In genomic region chr3:138336454-138336853, GRCh38 we compare ENCODE assay signal across 25 cellular contexts. TPM values are rescaled to one million over a fixed set of nuclear protein-coding genes. Genes with fewer than 3 reads are reported as not detected.
DNase-seq lines count a peak whose midpoint lies in the region; ATAC-seq and TF ChIP-seq lines count a peak whose summit lies in the region.
"Had no signal": no experiment of that assay in that cellular context is flagged by ENCODE, and none has a peak within 500 bp of the region (broad histone marks: within the 10 kb centered on the region; RNA-seq: fewer than 3 reads in every experiment).

No MANE protein-coding gene starts in this region.

- no peak overlapping the region for H4K8ac ChIP-seq in H9 (replicated peaks; ENCODE audit: insufficient read length, low read depth, low read length)

- intact Hi-C loops in esophagus squamous epithelium (cut with DNase I): no loop called here

- no peak for TF ChIP-seq CTCF in GM23338 (conservative IDR thresholded peaks at IDR 0.05; ENCODE audit: low read depth in 2 of 2)
- TF ChIP-seq CTCF in H9 (conservative IDR thresholded peaks at IDR 0.05): no peak
- no peak for TF ChIP-seq CTCF in WTC11 (IDR thresholded peaks at IDR 0.05)
- TF ChIP-seq CTCF in endodermal cell (conservative IDR thresholded peaks at IDR 0.05): no peak
- TF ChIP-seq CTCF in esophagus squamous epithelium (IDR thresholded peaks at IDR 0.05): no peak

- no peak overlapping the region for H3K4me3 Mint-ChIP-seq in GM23338
- H3K4me3 Mint-ChIP-seq in H9: no peak overlapping the region
- peak overlapping the region; percentile 7; the same call in 1 of the 2 replicates for H3K4me3 Mint-ChIP-seq in WTC11
- H3K4me3 Mint-ChIP-seq in endodermal cell: no peak overlapping the region
- no peak overlapping the region for H3K4me3 Mint-ChIP-seq in immature natural killer cell
- H3K4me3 Mint-ChIP-seq: CD14-positive monocyte; CD4-positive, alpha-beta T cell had no signal

- no peaks in the 10 kb centered on the region for H3F3A ChIP-seq in GM23338 (replicated peaks; ENCODE audit: low read depth)

- peaks cover 23% of the 10 kb centered on the region for H3K4me1 ChIP-seq in GM23338 (ENCODE audit: insufficient read depth)
- peaks cover 13% of the 10 kb centered on the region; the same call in 1 of the 2 replicates for H3K4me1 ChIP-seq in H9 (ENCODE audit: insufficient read depth, low read length)
- H3K4me1 ChIP-seq in endodermal cell (ENCODE audit: control insufficient read depth, insufficient read depth, low read length): peaks cover 9% of the 10 kb centered on the region
- no peaks in the 10 kb centered on the region for H3K4me1 ChIP-seq in esophagus squamous epithelium
- H3K4me1 ChIP-seq: A549; BE2C; BLaER1 treated with 17β-estradiol and CSF1 and Interleukin-3, amounts not matched to agents 10 nM and 100 nM had no signal

- POLR2A ChIA-PET in WTC11 (lab: Charles Lee): interaction anchor here (0.7 to 1.2 kb wide), 2 partner anchors 11 to 125 kb away, joined by 3 read pairs; no protein-coding TSS in a partner anchor

- H3K36me3 ChIP-seq in GM23338 (ENCODE audit: insufficient read depth): no peaks in the 10 kb centered on the region
- no peaks in the 10 kb centered on the region for H3K36me3 ChIP-seq in endodermal cell (ENCODE audit: control insufficient read depth, insufficient read depth, low read length)
- no peaks in the 10 kb centered on the region for H3K36me3 ChIP-seq in esophagus squamous epithelium
- H3K36me3 ChIP-seq: BE2C; BLaER1 treated with 17β-estradiol and CSF1 and Interleukin-3, amounts not matched to agents 10 nM and 100 nM had no signal

- H3K4me3 ChIP-seq in GM23338 (no peak overlapping the region), endodermal cell (ENCODE audit: low read length) (no peak overlapping the region), esophagus squamous epithelium (no peak overlapping the region)
- H3K4me3 ChIP-seq: A549; BLaER1 treated with 17β-estradiol and CSF1 and Interleukin-3, amounts not matched to agents 10 nM and 100 nM had no signal

- H3K4me2 ChIP-seq in GM23338 (0 out of 2 replicates have a peak overlapping the region, but pooled peaks have one; percentile 24), H9 (ENCODE audit: insufficient read depth, insufficient read length, low read length) (no peak overlapping the region)
- H3K4me2 ChIP-seq: A549; BLaER1 treated with 17β-estradiol and CSF1 and Interleukin-3, amounts not matched to agents 10 nM and 100 nM had no signal

- no peak overlapping the region for H4K91ac ChIP-seq in H9 (ENCODE audit: insufficient read length, low read depth, low read length)

- no peak overlapping the region for H2BK5ac ChIP-seq in H9 (ENCODE audit: insufficient read length, low read length)

- no peak overlapping the region for H3K9ac ChIP-seq in H9 (ENCODE audit: extremely low read depth, insufficient read length, low read length)
- H3K9ac ChIP-seq in endodermal cell (ENCODE audit: extremely low read depth, low read length, poor library complexity, severe bottlenecking): no peak overlapping the region
- H3K9ac ChIP-seq: BLaER1 treated with 17β-estradiol and CSF1 and Interleukin-3, amounts not matched to agents 10 nM and 100 nM had no signal

- H2BK15ac ChIP-seq in H9 (ENCODE audit: low read depth, low read length): no peak overlapping the region

- H3K9me3 ChIP-seq in H9 (ENCODE audit: control insufficient read depth, low read depth, low read length): no peaks in the 10 kb centered on the region
- H3K9me3 ChIP-seq in endodermal cell (ENCODE audit: control insufficient read depth, low read length): no peaks in the 10 kb centered on the region
- no peaks in the 10 kb centered on the region for H3K9me3 ChIP-seq in esophagus squamous epithelium
- H3K9me3 ChIP-seq: A549, BE2C had no signal

- no peak overlapping the region for H3K23ac ChIP-seq in H9 (ENCODE audit: insufficient read length, low read depth, low read length)

- no peak overlapping the region for H4K5ac ChIP-seq in H9 (ENCODE audit: insufficient read length, low read depth, low read length)

- H3K27ac Mint-ChIP-seq in GM23338 (peak overlapping the region; percentile 71), H9 (peak overlapping the region in 2 of 3 experiments; percentile 61 to 63; a peak in 3 of 7 replicates), WTC11 (peak overlapping the region; percentile 43; the same call in 1 of the 2 replicates), endodermal cell (no peak overlapping the region), immature natural killer cell (no peak overlapping the region)
- H3K27ac Mint-ChIP-seq: CD14-positive monocyte; CD4-positive, alpha-beta T cell had no signal

- ATAC-seq in GM23338: peak; percentile 59
- ATAC-seq in WTC11: peak; percentile 35; the same call in 1 of the 2 replicates
- ATAC-seq: A549 had no signal

- H3K79me1 ChIP-seq in H9 (ENCODE audit: insufficient read depth, low read depth, low read length, poor library complexity, severe bottlenecking): no peaks in the 10 kb centered on the region

- H3K27me3 ChIP-seq in GM23338 (ENCODE audit: insufficient read depth): no peaks in the 10 kb centered on the region
- no peaks in the 10 kb centered on the region for H3K27me3 ChIP-seq in H9 (ENCODE audit: insufficient read depth, low read length)
- no peaks in the 10 kb centered on the region for H3K27me3 ChIP-seq in endodermal cell (ENCODE audit: control insufficient read depth, insufficient read depth, low read length, poor library complexity, severe bottlenecking)
- H3K27me3 ChIP-seq in esophagus squamous epithelium: no peaks in the 10 kb centered on the region
- H3K27me3 ChIP-seq: BE2C; BLaER1 treated with 17β-estradiol and CSF1 and Interleukin-3, amounts not matched to agents 10 nM and 100 nM had no signal

- no peak overlapping the region for H3K18ac ChIP-seq in H9 (ENCODE audit: insufficient read length, low read depth, low read length)

- no peak for TF ChIP-seq POLR2A in esophagus squamous epithelium (IDR thresholded peaks at IDR 0.05)

- no peaks in the 10 kb centered on the region for H3K36me3 Mint-ChIP-seq in GM23338 (ENCODE audit: low read depth)
- H3K36me3 Mint-ChIP-seq in H9 (ENCODE audit: insufficient read depth in 1 of 3, low read depth in 3 of 3): no peaks in the 10 kb centered on the region
- H3K36me3 Mint-ChIP-seq in WTC11: no peaks in the 10 kb centered on the region
- no peaks in the 10 kb centered on the region for H3K36me3 Mint-ChIP-seq in endodermal cell (ENCODE audit: low read depth)
- H3K36me3 Mint-ChIP-seq in immature natural killer cell: no peaks in the 10 kb centered on the region
- H3K36me3 Mint-ChIP-seq: CD14-positive monocyte had no signal

- H3K4me1 Mint-ChIP-seq in GM23338 (peaks cover 35% of the 10 kb centered on the region), H9 (peaks cover 31 to 35% of the 10 kb centered on the region in 2 experiments), WTC11 (peaks cover 39% of the 10 kb centered on the region), endodermal cell (peaks cover 28% of the 10 kb centered on the region), immature natural killer cell (no peaks in the 10 kb centered on the region)
- H3K4me1 Mint-ChIP-seq: CD14-positive monocyte had no signal

- H3K79me2 ChIP-seq in GM23338 (replicated peaks; ENCODE audit: insufficient read depth) (no peaks in the 10 kb centered on the region), H9 (ENCODE audit: insufficient read depth, low read length) (no peaks in the 10 kb centered on the region)

- no peaks in the 10 kb centered on the region for H3K9me2 ChIP-seq in GM23338 (ENCODE audit: insufficient read depth)

- H3K23me2 ChIP-seq in H9 (ENCODE audit: insufficient read length, low read depth, low read length, poor library complexity, severe bottlenecking): no peaks in the 10 kb centered on the region

- H2BK120ac ChIP-seq in H9 (ENCODE audit: low read depth, low read length, poor library complexity, severe bottlenecking): no peak overlapping the region

- CTCF ChIA-PET in WTC11 (lab: Charles Lee): interaction anchor here (0.7 to 2.5 kb wide), 10 partner anchors 9 to 587 kb away, joined by 3 to 14 read pairs (median 4); partner anchors contain the start of gene ESYT3

- H2AFZ ChIP-seq in GM23338 (no peak overlapping the region), H9 (ENCODE audit: low read length) (no peak overlapping the region)

- no peak overlapping the region for H2BK12ac ChIP-seq in H9 (ENCODE audit: insufficient read length, low read depth, low read length)

- H4K20me1 ChIP-seq in GM23338 (replicated peaks; ENCODE audit: insufficient read depth) (no peaks in the 10 kb centered on the region), H9 (ENCODE audit: control insufficient read depth, insufficient read depth, insufficient read length) (no peaks in the 10 kb centered on the region)
- H4K20me1 ChIP-seq: BLaER1 treated with 17β-estradiol and CSF1 and Interleukin-3, amounts not matched to agents 10 nM and 100 nM had no signal

- no peak overlapping the region for H3K4ac ChIP-seq in H9 (ENCODE audit: low read depth, low read length)

- no peak overlapping the region for H3K14ac ChIP-seq in H9 (ENCODE audit: insufficient read depth, low read length)

- H3K27ac ChIP-seq in GM23338 (ENCODE audit: low read depth) (no peak overlapping the region), H9 (ENCODE audit: insufficient read length, low read depth, low read length) (no peak overlapping the region), endodermal cell (ENCODE audit: low read depth, low read length) (no peak overlapping the region), esophagus squamous epithelium (no peak overlapping the region)
- H3K27ac ChIP-seq: A549; BLaER1 treated with 17β-estradiol and CSF1 and Interleukin-3, amounts not matched to agents 10 nM and 100 nM had no signal

- DNase-seq in GM23338 (ENCODE audit: low spot score) (peak; percentile 50), H9 (no peak), WTC11 (ENCODE audit: low spot score) (no peak), endodermal cell (peak; percentile 49), esophagus squamous epithelium (lab: John Stamatoyannopoulos, UW) (no peak), superior temporal gyrus (ENCODE audit: extremely low spot score) (no peak), SW480 (ENCODE audit: low spot score) (no peak), immature natural killer cell (no peak)
- DNase-seq: 8988T; ACHN; AML-193; BE2C; Calu3; CD4-positive, alpha-beta T cell; COR-L47; DMS53; DMS79 treated with DMSO at 0.1 percent for 48 hours; GF-D8; HCEC 1CT had no signal

- H3K27me3 Mint-ChIP-seq in GM23338 (ENCODE audit: insufficient read depth, low read depth, poor library complexity) (peaks cover 4% of the 10 kb centered on the region), H9 (ENCODE audit: low read depth) (no peaks in the 10 kb centered on the region; the same call in 1 of the 2 replicates), WTC11 (ENCODE audit: low read depth) (no peaks in the 10 kb centered on the region; the same call in 1 of the 2 replicates), endodermal cell (ENCODE audit: insufficient read depth) (no peaks in the 10 kb centered on the region), immature natural killer cell (ENCODE audit: low read depth in 3 of 3) (peaks cover 2 to 9% (median 2%) of the 10 kb centered on the region in 3 donors)
- H3K27me3 Mint-ChIP-seq: CD4-positive, alpha-beta T cell had no signal

- no peak overlapping the region for H3T11ph ChIP-seq in H9 (ENCODE audit: low read length)

- no peak overlapping the region for H2BK20ac ChIP-seq in H9 (ENCODE audit: low read depth, low read length, poor library complexity, severe bottlenecking)

- H3K56ac ChIP-seq in H9 (ENCODE audit: insufficient read length, low read depth, low read length): no peak overlapping the region

- WGBS in H9 (ENCODE audit: extremely low coverage, insufficient read length, low lambda C conversion rate): no CpG with 5 or more reads among the region's 4 CpGs
- WGBS in endodermal cell (ENCODE audit: insufficient coverage in 1 of 2, insufficient read length in 1 of 2), 2 experiments: 84 to 85% methylated on average over 3 to 4 of the region's 4 CpGs
- WGBS in esophagus squamous epithelium, 2 donors: 82 to 86% methylated on average over 4 of the region's 4 CpGs

- no peaks in the 10 kb centered on the region for H3K9me3 Mint-ChIP-seq in GM23338
- no peaks in the 10 kb centered on the region for H3K9me3 Mint-ChIP-seq in H9
- no peaks in the 10 kb centered on the region for H3K9me3 Mint-ChIP-seq in WTC11
- H3K9me3 Mint-ChIP-seq in endodermal cell: no peaks in the 10 kb centered on the region
- no peaks in the 10 kb centered on the region for H3K9me3 Mint-ChIP-seq in immature natural killer cell
- H3K9me3 Mint-ChIP-seq: CD14-positive monocyte; CD4-positive, alpha-beta T cell had no signal

- no peak overlapping the region for H2AK5ac ChIP-seq in H9 (ENCODE audit: insufficient read length, low read length)

RNA-seq across cellular contexts. Expression of gene NME9, which starts 6.8 kb away (rescaled TPM):
- total RNA-seq in GM23338 (2014; rRNA removed; shearing (Covaris generic)): 0.14 TPM in 1 of 2 replicates, not detected in the other
- polyA plus RNA-seq in GM23338 (2016; fragmentation: Nextera tagmentation; extraction: Ambion mirVana) (1.4 and 2.0 TPM in 2 replicates), immature natural killer cell (under 1 TPM in 1 of 3 donors, not detected in 2; 0.50 TPM)
- total RNA-seq in H9 (2021) (not detected in 2 replicates), WTC11 (2021) (not detected in 3 replicates), endodermal cell (1 to 10 TPM in 1 of 2 donors, under 1 TPM in 1; 0.40 to 1.3 TPM), esophagus squamous epithelium (1 to 10 TPM in 1 of 4 donors, not detected in 3; 1.3 TPM)
- polyA plus RNA-seq in endodermal cell (2013, experiment 1 of 2): 0.68 TPM
- polyA plus RNA-seq in endodermal cell (2013, experiment 2 of 2): 0.83 TPM
- total RNA-seq: Calu3, Daoy, G401, H4 had no signal
- polyA plus RNA-seq: CD14-positive monocyte had no signal

RNA-seq across cellular contexts. Expression of gene MRAS, which starts 11.9 kb away (rescaled TPM):
- 7.5 and 9.1 TPM in 2 replicates for total RNA-seq in GM23338 (2014; rRNA removed; shearing (Covaris generic))
- polyA plus RNA-seq in GM23338 (2016; fragmentation: Nextera tagmentation; extraction: Ambion mirVana): 10.0 and 10.2 TPM in 2 replicates
- 10.6 and 10.9 TPM in 2 replicates for total RNA-seq in H9 (2021)
- 11.1 to 14.8 TPM (median 11.7 TPM) in 3 replicates for total RNA-seq in WTC11 (2021)
- 10 to 100 TPM; 12.8 to 16.1 TPM for total RNA-seq in endodermal cell
- 24.2 TPM for polyA plus RNA-seq in endodermal cell (2013, experiment 1 of 2)
- 24.6 TPM for polyA plus RNA-seq in endodermal cell (2013, experiment 2 of 2)
- total RNA-seq in esophagus squamous epithelium: 1 to 10 TPM in 3 of 4 donors, under 1 TPM in 1; 0.72 to 5.9 (median 2.4) TPM
- polyA plus RNA-seq in immature natural killer cell: not detected

Comparison
In these comparisons a context has a peak if more than half of its experiments do, and no peak if none do; other contexts are left out.
1. DNase-seq: peak in GM23338 (single experiment) and endodermal cell (single experiment); none in H9 (single experiment), WTC11 (single experiment), esophagus squamous epithelium (single experiment), superior temporal gyrus (single experiment), SW480 (single experiment) and immature natural killer cell (0 of 3).
2. H3K27ac Mint-ChIP-seq: peak in GM23338 (single experiment), H9 (2 of 3) and WTC11 (single experiment); none in endodermal cell (single experiment) and immature natural killer cell (0 of 6).